ENCODE assay signal across 8 cellular contexts in genomic region chr19:39823693-39824092, GRCh38.
A peak's percentile ranks its signal among the peaks of the same experiment; 100 is the strongest.
DNase-seq lines count a peak whose midpoint lies in the region; ATAC-seq and TF ChIP-seq lines count a peak whose summit lies in the region.

No MANE protein-coding gene starts in this region.

- no peak for ATAC-seq in stimulated activated naive CD8-positive, alpha-beta T cell treated with anti-CD3 and anti-CD28 coated beads, Interleukin-15, amount 100 ng/mL, for 72 hours
- no peak for ATAC-seq in GM19328 (IDR thresholded peaks at IDR 0.05; ENCODE audit: unreplicated experiment)

- H3K4me3 ChIP-seq in HL-60 (replicated peaks; ENCODE audit: insufficient read depth, low read length) (peak overlapping the region; percentile 62), WERI-Rb-1 (ENCODE audit: low read depth, low read length) (peak overlapping the region; percentile 74), iPS-18c (ENCODE audit: insufficient read depth, low read depth, low read length) (peak overlapping the region; percentile 83), stomach smooth muscle (ENCODE audit: low read length in 2 of 2) (peak overlapping the region; percentile 77 to 95)

- H3K9ac ChIP-seq in stomach smooth muscle (ENCODE audit: low read length in 2 of 2): peak overlapping the region; percentile 77 to 94

- no peak for TF ChIP-seq CTCF in HL-60 (IDR thresholded peaks at IDR 0.05; ENCODE audit: insufficient read depth, low read length)
- TF ChIP-seq CTCF in WERI-Rb-1 (IDR thresholded peaks at IDR 0.05; ENCODE audit: low read depth, low read length): no peak

- H3K9me3 Mint-ChIP-seq in stimulated activated naive CD8-positive, alpha-beta T cell treated with anti-CD3 and anti-CD28 coated beads, Interleukin-15, amount 100 ng/mL, for 72 hours: no peaks in the 10 kb centered on the region

- no peaks in the 10 kb centered on the region for H3K27me3 Mint-ChIP-seq in stimulated activated naive CD8-positive, alpha-beta T cell treated with anti-CD3 and anti-CD28 coated beads, Interleukin-15, amount 100 ng/mL, for 72 hours

- H3K27me3 ChIP-seq in HL-60 (ENCODE audit: insufficient read depth, poor library complexity, severe bottlenecking) (no peaks in the 10 kb centered on the region), WERI-Rb-1 (ENCODE audit: insufficient read depth, low read depth, severe bottlenecking) (no peaks in the 10 kb centered on the region), stomach smooth muscle (ENCODE audit: control insufficient read depth in 1 of 2, insufficient read depth in 2 of 2, low read length in 2 of 2) (no peaks in the 10 kb centered on the region)

- H3K27ac ChIP-seq in HL-60 (replicated peaks) (no peak overlapping the region), WERI-Rb-1 (no peak overlapping the region), stomach smooth muscle (ENCODE audit: low read length) (peak overlapping the region; percentile 67)

- H3K4me3 Mint-ChIP-seq in stimulated activated naive CD8-positive, alpha-beta T cell treated with anti-CD3 and anti-CD28 coated beads, Interleukin-15, amount 100 ng/mL, for 72 hours: no peak overlapping the region

- H3K4me1 ChIP-seq in stomach smooth muscle (ENCODE audit: control insufficient read depth, insufficient read depth, low read length): peaks cover 18% of the 10 kb centered on the region

- H3K27ac Mint-ChIP-seq in stimulated activated naive CD8-positive, alpha-beta T cell treated with anti-CD3 and anti-CD28 coated beads, Interleukin-15, amount 100 ng/mL, for 72 hours: no peak overlapping the region

- peaks cover 17% of the 10 kb centered on the region for H3K4me1 Mint-ChIP-seq in stimulated activated naive CD8-positive, alpha-beta T cell treated with anti-CD3 and anti-CD28 coated beads, Interleukin-15, amount 100 ng/mL, for 72 hours

- H3K9me3 ChIP-seq in WERI-Rb-1 (ENCODE audit: severe bottlenecking) (no peaks in the 10 kb centered on the region), iPS-18c (ENCODE audit: control insufficient read depth, insufficient read depth, low read length) (no peaks in the 10 kb centered on the region), stomach smooth muscle (ENCODE audit: control insufficient read depth in 2 of 2, low read length in 2 of 2) (no peaks in the 10 kb centered on the region)

- H3K36me3 ChIP-seq in WERI-Rb-1: peaks cover 30% of the 10 kb centered on the region
- peaks cover 4 to 15% of the 10 kb centered on the region in 2 donors for H3K36me3 ChIP-seq in stomach smooth muscle (ENCODE audit: control insufficient read depth in 2 of 2, insufficient read depth in 2 of 2, low read length in 2 of 2)

- DNase-seq in HL-60 (ENCODE audit: low read depth in 1 of 2, low spot score in 1 of 2) (no peak), WERI-Rb-1 (peak; percentile 63), pons (ENCODE audit: low spot score) (no peak), RKO (ENCODE audit: low spot score) (no peak)
- DNase-seq in stimulated activated naive CD8-positive, alpha-beta T cell treated with anti-CD3 and anti-CD28 coated beads, Interleukin-15, amount 100 ng/mL, for 72 hours: no peak
